Comparison of ENCODE assay signal across 9 cellular contexts in genomic region chr22:39496131-39496838, GRCh38. TPM values are rescaled to one million over a fixed set of nuclear protein-coding genes. Genes with fewer than 3 reads are reported as not detected.
DNase-seq lines count a peak whose midpoint lies in the region; ATAC-seq and TF ChIP-seq lines count a peak whose summit lies in the region.
"Had no signal": no experiment of that assay in that cellular context is flagged by ENCODE, and none has a peak within 500 bp of the region (broad histone marks: within the 10 kb centered on the region; RNA-seq: fewer than 3 reads in every experiment).

No MANE protein-coding gene starts in this region.

- H3K4me3 ChIP-seq in choroid plexus epithelial cell (ENCODE audit: low read depth, low read length) (no peak overlapping the region), right lobe of liver (no peak overlapping the region)

- no peaks in the 10 kb centered on the region for H3K27me3 ChIP-seq in right lobe of liver

- H3K36me3 ChIP-seq in right lobe of liver, result no peaks in the 10 kb centered on the region

- 5% methylated on average over 6 of the region's 13 CpGs for WGBS in right lobe of liver (ENCODE audit: insufficient coverage, low coverage, low lambda C conversion rate, missing lambda C conversion rate)

- peak; percentile 87 for TF ChIP-seq CTCF in choroid plexus epithelial cell (conservative IDR thresholded peaks at IDR 0.05; ENCODE audit: low read depth, low read length)
- TF ChIP-seq CTCF in right lobe of liver (IDR thresholded peaks at IDR 0.05), result peak; percentile 67 to 86 (median 76)

- DNase-seq in DMS 273 (lab: John Stamatoyannopoulos, UW; ENCODE audit: unreplicated experiment) (peak; percentile 79), DMS 273 treated with DMSO at 0.1 percent for 48 hours (lab: John Stamatoyannopoulos, UW) (no peak), NCI-H1694 treated with DMSO at 0.1 percent for 48 hours (lab: John Stamatoyannopoulos, UW) (peak; percentile 88), choroid plexus epithelial cell (ENCODE audit: low read depth) (peak; percentile 85), right lobe of liver (peak; percentile 73 to 76 (median 75))
- peak in 3 of 4 experiments; percentile 22 to 44 (median 26) for DNase-seq in activated CD4-positive, CD25-positive, alpha-beta regulatory T cell (lab: John Stamatoyannopoulos, UW)
- DNase-seq in stimulated activated CD4-positive, alpha-beta T cell treated with anti-CD3 and anti-CD28 coated beads, TNF-alpha, amount 100 ng/mL, for 1 hour (ENCODE audit: low read depth in 3 of 3, low spot score in 1 of 3), result peak in 2 of 3 donors; percentile 7 to 45

- H3K4me1 ChIP-seq in right lobe of liver, result peaks cover 0 to 5% (median 2%) of the 10 kb centered on the region in 4 donors

- no peaks in the 10 kb centered on the region for H3K9me3 ChIP-seq in right lobe of liver

- no peak overlapping the region for H3K27ac ChIP-seq in right lobe of liver
- H3K27ac ChIP-seq: epithelial cell of prostate had no signal

- intact Hi-C loops in right lobe of liver (cut with DNase I), result no loop called here

- no peak for TF ChIP-seq POLR2A in right lobe of liver (IDR thresholded peaks at IDR 0.05)

- ATAC-seq in right lobe of liver, result peak; percentile 79 to 86 (median 83)
- no peak for ATAC-seq in HG03469 (IDR thresholded peaks at IDR 0.05; ENCODE audit: unreplicated experiment)

RNA-seq across cellular contexts. Expression of gene MIEF1, which starts 5.8 kb away (rescaled TPM):
- 10 to 100 TPM; 17.4 to 24.4 (median 21.5) TPM for total RNA-seq in right lobe of liver

RNA-seq across cellular contexts. Expression of gene ATF4, which starts 24.1 kb away (rescaled TPM):
- total RNA-seq in right lobe of liver, result 100 to 1,000 TPM; 114 to 187 (median 157) TPM

RNA-seq across cellular contexts. Expression of gene RPS19BP1, which starts 36.3 kb away (rescaled TPM):
- 100 to 1,000 TPM in 2 of 6 experiments, 10 to 100 TPM in 4; 31.0 to 104 (median 32.8) TPM for total RNA-seq in right lobe of liver

RNA-seq across cellular contexts. Expression of gene MGAT3, which starts 39.5 kb away (rescaled TPM):
- total RNA-seq in right lobe of liver, result under 1 TPM in 5 of 6 experiments, not detected in 1; 0.05 to 0.38 (median 0.07) TPM
